In the genomic region with DNA sequence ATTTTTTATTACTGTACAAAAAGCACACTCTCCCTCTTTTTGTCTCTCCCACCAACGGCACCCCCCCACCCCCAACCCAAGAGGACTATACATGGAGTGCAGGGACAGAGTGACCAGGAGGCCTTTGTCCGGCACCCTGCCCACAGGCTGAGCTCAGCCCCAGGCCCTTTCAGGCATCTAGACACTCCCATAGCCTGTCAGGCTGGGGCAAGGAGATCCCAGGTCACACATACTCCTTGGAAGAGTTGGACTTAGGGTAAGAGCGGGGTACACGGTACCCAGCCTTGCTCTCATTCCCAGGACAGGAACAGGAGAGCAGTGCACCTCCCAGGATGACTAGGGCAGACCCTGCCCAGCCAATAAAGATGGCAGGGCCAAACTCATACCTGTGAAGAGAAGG, we compare ENCODE assay signal across 12 cellular contexts. TPM values are rescaled to one million over a fixed set of nuclear protein-coding genes. Genes with fewer than 3 reads are reported as not detected.
DNase-seq lines count a peak whose midpoint lies in the region; ATAC-seq, FAIRE-seq and TF ChIP-seq lines count a peak whose summit lies in the region.
"Had no signal": no experiment of that assay in that cellular context is flagged by ENCODE, and none has a peak within 500 bp of the region (broad histone marks: within the 10 kb centered on the region; RNA-seq: fewer than 3 reads in every experiment).

No MANE protein-coding gene starts in this region.

- ATAC-seq in CD8-positive, alpha-beta T cell = no peak
- ATAC-seq in PC-3 = no peak
- ATAC-seq in GM18520 (IDR thresholded peaks at IDR 0.05; ENCODE audit: unreplicated experiment) = no peak
- no peak for ATAC-seq in HG03175 (IDR thresholded peaks at IDR 0.05; ENCODE audit: unreplicated experiment)

- peaks cover 14% of the 10 kb centered on the region; the same call in 1 of the 2 replicates for H4K20me1 ChIP-seq in PC-3 (ENCODE audit: low read length)

- no peaks in the 10 kb centered on the region for H3K27me3 ChIP-seq in CD8-positive, alpha-beta T cell (ENCODE audit: insufficient read depth, low read length)
- H3K27me3 ChIP-seq in PC-3 (ENCODE audit: low read length) (no peaks in the 10 kb centered on the region), tibial nerve (peaks cover 0 to 47% of the 10 kb centered on the region in 2 donors)

- no peak for TF ChIP-seq CTCF in CD8-positive, alpha-beta T cell (IDR thresholded peaks at IDR 0.05)
- TF ChIP-seq CTCF in PC-3 (conservative IDR thresholded peaks at IDR 0.05; ENCODE audit: low read depth, low read length) (no peak), endothelial cell (IDR thresholded peaks at IDR 0.05; ENCODE audit: unreplicated experiment) (no peak), nephron (IDR thresholded peaks at IDR 0.05; ENCODE audit: unreplicated experiment in 3 of 3) (no peak), tibial nerve (IDR thresholded peaks at IDR 0.05) (no peak)

- TF ChIP-seq EP300 in tibial nerve (IDR thresholded peaks at IDR 0.05) = no peak

- no peaks in the 10 kb centered on the region for H3K9me3 ChIP-seq in CD8-positive, alpha-beta T cell (ENCODE audit: low read length)
- H3K9me3 ChIP-seq in PC-3 (ENCODE audit: low read length) (no peaks in the 10 kb centered on the region), tibial nerve (no peaks in the 10 kb centered on the region)
- H3K9me3 ChIP-seq: right atrium auricular region had no signal

- intact Hi-C loops in CD8-positive, alpha-beta T cell (cut with DNase I, micrococcal nuclease) = loop anchor here in 1 of 2 experiments (5.0 kb wide), 1 partner anchor 177 kb away; a partner anchor contains a TSS
- intact Hi-C loops in PC-3 (cut with micrococcal nuclease) = loop anchor here (5.0 kb wide), 1 partner anchor 222 kb away; a partner anchor contains a TSS

- H3K27ac Mint-ChIP-seq in CD8-positive, alpha-beta T cell = peak overlapping the region; percentile 90
- H3K27ac Mint-ChIP-seq in endothelial cell (ENCODE audit: unreplicated experiment) (no peak overlapping the region), nephron (peak overlapping the region in 2 of 3 experiments; percentile 18 to 37)

- POLR2A ChIA-PET in CD8-positive, alpha-beta T cell (lab: Charles Lee) = no interaction called here
- POLR2A ChIA-PET in PC-3 (lab: Charles Lee; ENCODE audit: unreplicated experiment) = no interaction called here

- no peak overlapping the region for H3K4me3 ChIP-seq in CD8-positive, alpha-beta T cell (ENCODE audit: low read depth, low read length)
- H3K4me3 ChIP-seq in PC-3 (ENCODE audit: low read length) = peak overlapping the region; percentile 97
- peak overlapping the region in 1 of 4 donors; percentile 41 for H3K4me3 ChIP-seq in tibial nerve

- CTCF ChIA-PET in CD8-positive, alpha-beta T cell (lab: Charles Lee) = interaction anchor here (0.9 to 2.2 kb wide), 2 partner anchors 22 to 36 kb away, joined by 3 to 9 read pairs; no protein-coding TSS in a partner anchor
- CTCF ChIA-PET in PC-3 (lab: Charles Lee) = no interaction called here

- H3K4me1 Mint-ChIP-seq in CD8-positive, alpha-beta T cell (ENCODE audit: low read depth) = peaks cover 28% of the 10 kb centered on the region
- H3K4me1 Mint-ChIP-seq in endothelial cell (ENCODE audit: unreplicated experiment) (peaks cover 17% of the 10 kb centered on the region), nephron (peaks cover 11% of the 10 kb centered on the region)

- peaks cover 8% of the 10 kb centered on the region for H3K36me3 ChIP-seq in CD8-positive, alpha-beta T cell (ENCODE audit: insufficient read depth, low read length)
- H3K36me3 ChIP-seq in PC-3 (ENCODE audit: low read depth, low read length) (peaks cover 4% of the 10 kb centered on the region; the same call in 1 of the 2 replicates), tibial nerve (peaks cover 0 to 49% (median 0%) of the 10 kb centered on the region in 3 donors)

- FAIRE-seq in RCC 7860 (lab: Jason Lieb, UNC) = no peak
- FAIRE-seq: D721Med had no signal

- no peaks in the 10 kb centered on the region for H3K9me3 Mint-ChIP-seq in CD8-positive, alpha-beta T cell
- H3K9me3 Mint-ChIP-seq in endothelial cell (ENCODE audit: unreplicated experiment) = no peaks in the 10 kb centered on the region
- H3K9me3 Mint-ChIP-seq in nephron = no peaks in the 10 kb centered on the region

- H3K79me2 ChIP-seq in PC-3 (ENCODE audit: low read length) = peaks cover 50% of the 10 kb centered on the region

- H3K4me1 ChIP-seq in CD8-positive, alpha-beta T cell (ENCODE audit: insufficient read depth, low read length) = peaks cover 34% of the 10 kb centered on the region
- H3K4me1 ChIP-seq in PC-3 (ENCODE audit: insufficient read depth, low read length) = peaks cover 27% of the 10 kb centered on the region
- peaks cover 0 to 38% (median 13%) of the 10 kb centered on the region in 4 donors for H3K4me1 ChIP-seq in tibial nerve

- no peaks in the 10 kb centered on the region for H3K9me2 ChIP-seq in PC-3 (replicated peaks; ENCODE audit: low read length)

- no peak overlapping the region for H3K27ac ChIP-seq in CD8-positive, alpha-beta T cell (ENCODE audit: low read depth, low read length)
- H3K27ac ChIP-seq in PC-3 (ENCODE audit: low read length) (peak overlapping the region; percentile 83; the same call in 1 of the 2 replicates), tibial nerve (peak overlapping the region in 1 of 4 donors; percentile 58)
- H3K27ac ChIP-seq: right atrium auricular region had no signal

- WGBS in tibial nerve, 2 donors = 77 to 81% methylated on average over 4 of the region's 4 CpGs

- peak overlapping the region; percentile 93; the same call in 1 of the 2 replicates for H3K9ac ChIP-seq in PC-3 (ENCODE audit: low read length)

- TF ChIP-seq POLR2A in tibial nerve (IDR thresholded peaks at IDR 0.05) = no peak

- H2AFZ ChIP-seq in PC-3 (ENCODE audit: low read length) = no peak overlapping the region

- BruUV-seq in PC-3 (replicated peaks; lab: Mats Ljungman, UMichigan) = no TSS peak

- H3K4me2 ChIP-seq in PC-3 (ENCODE audit: low read length) = peak overlapping the region; percentile 96

- no peaks in the 10 kb centered on the region for H3F3A ChIP-seq in PC-3 (ENCODE audit: low read length, unreplicated experiment)

- H3K27me3 Mint-ChIP-seq in CD8-positive, alpha-beta T cell (ENCODE audit: low read depth) = no peaks in the 10 kb centered on the region
- peaks cover 11% of the 10 kb centered on the region for H3K27me3 Mint-ChIP-seq in endothelial cell (ENCODE audit: unreplicated experiment)
- peaks cover 61% of the 10 kb centered on the region for H3K27me3 Mint-ChIP-seq in nephron (ENCODE audit: low read depth)

- no peak for DNase-seq in CD8-positive, alpha-beta T cell
- DNase-seq in PC-3 (no peak), endothelial cell (ENCODE audit: low spot score) (no peak), RCC 7860 (ENCODE audit: low spot score) (no peak), tibial nerve (ENCODE audit: low spot score in 2 of 2) (no peak)
- DNase-seq: activated CD4-positive, alpha-beta T cell treated with anti-CD3 and anti-CD28 coated beads for 1 hour; NCI-H2081 had no signal

- H3K4me3 Mint-ChIP-seq in CD8-positive, alpha-beta T cell = peak overlapping the region; percentile 73
- H3K4me3 Mint-ChIP-seq in endothelial cell (ENCODE audit: unreplicated experiment) (peak overlapping the region; percentile 73), nephron (peak overlapping the region; percentile 54 to 76 (median 63))

- H3K36me3 Mint-ChIP-seq in CD8-positive, alpha-beta T cell = peaks cover 30% of the 10 kb centered on the region
- peaks cover 14% of the 10 kb centered on the region for H3K36me3 Mint-ChIP-seq in endothelial cell (ENCODE audit: low read depth, unreplicated experiment)
- peaks cover 32% of the 10 kb centered on the region for H3K36me3 Mint-ChIP-seq in nephron (ENCODE audit: low read depth)

RNA-seq across cellular contexts. Expression of a gene that starts 2.1 kb away (rescaled TPM):
- total RNA-seq in CD8-positive, alpha-beta T cell = 1 to 10 TPM; 4.1 to 4.5 TPM
- 147 and 180 TPM in 2 replicates for total RNA-seq in PC-3 (2014; rRNA removed)
- 65.7 TPM for total RNA-seq in endothelial cell (ENCODE audit: unreplicated experiment)
- 1 to 10 TPM in 3 of 4 donors, not detected in 1; 2.0 to 5.9 (median 2.4) TPM for total RNA-seq in tibial nerve

RNA-seq across cellular contexts. Expression of a gene that starts 8.1 kb away (rescaled TPM):
- total RNA-seq in CD8-positive, alpha-beta T cell = 10 to 100 TPM; 38.9 to 39.0 TPM
- total RNA-seq in PC-3 (2014; rRNA removed) (60.5 and 67.5 TPM in 2 replicates), endothelial cell (ENCODE audit: unreplicated experiment) (36.9 TPM), tibial nerve (10 to 100 TPM; 21.9 to 28.7 (median 25.0) TPM)

RNA-seq across cellular contexts. Expression of a gene that starts 8.6 kb away (rescaled TPM):
- 10 to 100 TPM; 77.8 to 95.6 TPM for total RNA-seq in CD8-positive, alpha-beta T cell
- total RNA-seq in PC-3 (2014; rRNA removed) (52.4 and 68.5 TPM in 2 replicates), endothelial cell (ENCODE audit: unreplicated experiment) (148 TPM), tibial nerve (10 to 100 TPM; 38.5 to 82.2 (median 65.9) TPM)

RNA-seq across cellular contexts. Expression of a gene that starts 17.9 kb away (rescaled TPM):
- total RNA-seq in CD8-positive, alpha-beta T cell = 100 to 1,000 TPM; 165 to 173 TPM
- total RNA-seq in PC-3 (2014; rRNA removed) (88.2 and 103 TPM in 2 replicates), endothelial cell (ENCODE audit: unreplicated experiment) (418 TPM), tibial nerve (100 to 1,000 TPM; 402 to 515 (median 456) TPM)

RNA-seq across cellular contexts. Expression of a gene that starts 20.9 kb away (rescaled TPM):
- 1 to 10 TPM; 2.8 to 3.1 TPM for total RNA-seq in CD8-positive, alpha-beta T cell
- total RNA-seq in PC-3 (2014; rRNA removed) (20.8 and 32.7 TPM in 2 replicates), endothelial cell (ENCODE audit: unreplicated experiment) (80.9 TPM), tibial nerve (10 to 100 TPM; 20.3 to 29.7 (median 23.3) TPM)
